ENCODE assay signal across 12 cellular contexts in the genomic region with DNA sequence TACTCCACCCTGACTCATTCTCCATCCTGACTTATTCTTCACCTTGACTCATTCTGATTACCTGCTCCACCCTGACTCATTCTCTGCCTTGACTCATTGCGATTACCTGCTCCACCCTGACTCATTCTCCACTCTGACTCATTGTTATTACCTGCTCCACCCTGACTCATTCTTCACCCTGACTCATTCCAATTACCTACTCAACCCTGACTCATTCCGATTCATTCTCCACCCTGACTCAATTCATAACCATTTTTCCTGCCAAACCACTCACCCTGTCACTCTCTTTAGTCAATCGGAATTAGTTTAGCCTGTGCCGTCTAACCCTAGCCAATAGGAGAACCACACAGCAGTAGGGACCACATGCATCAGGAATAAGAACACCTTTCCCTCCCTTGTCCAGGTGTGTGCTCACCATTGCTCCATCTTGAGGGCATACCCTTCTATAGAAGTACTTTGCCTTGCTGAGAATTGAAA.
A peak's percentile ranks its signal among the peaks of the same experiment; 100 is the strongest.
DNase-seq lines count a peak whose midpoint lies in the region; ATAC-seq, FAIRE-seq and TF ChIP-seq lines count a peak whose summit lies in the region.
"Had no signal": no experiment of that assay in that cellular context is flagged by ENCODE, and none has a peak within 500 bp of the region (broad histone marks: within the 10 kb centered on the region; RNA-seq: fewer than 3 reads in every experiment).

No MANE protein-coding gene starts in this region.

- CTCF ChIA-PET in MCF 10A (lab: Yijun Ruan, JAX) = no interaction called here

- peak; percentile 85 for ATAC-seq in stimulated activated naive CD8-positive, alpha-beta T cell treated with anti-CD3 and anti-CD28 coated beads, Interleukin-15, Interleukin-2, amounts not matched to agents 100 U/mL and 50 U/mL, for 24 hours
- ATAC-seq: Right ventricle myocardium inferior had no signal

- H3K27me3 ChIP-seq in breast epithelium = no peaks in the 10 kb centered on the region
- no peaks in the 10 kb centered on the region for H3K27me3 ChIP-seq in bronchial epithelial cell (ENCODE audit: control insufficient read depth, insufficient read depth, low read length)

- H3K36me3 Mint-ChIP-seq in MCF 10A (ENCODE audit: insufficient read depth, unreplicated experiment) = no peaks in the 10 kb centered on the region
- H3K36me3 Mint-ChIP-seq: memory B cell had no signal

- H3K27me3 Mint-ChIP-seq in MCF 10A (ENCODE audit: insufficient read depth, unreplicated experiment) = no peaks in the 10 kb centered on the region
- H3K27me3 Mint-ChIP-seq: memory B cell had no signal

- TF ChIP-seq CTCF in MCF 10A (IDR thresholded peaks at IDR 0.05; ENCODE audit: unreplicated experiment) (no peak), breast epithelium (IDR thresholded peaks at IDR 0.05) (no peak), bronchial epithelial cell (IDR thresholded peaks at IDR 0.05; ENCODE audit: insufficient read depth, low read length, severe bottlenecking) (no peak), GM10266 (IDR thresholded peaks at IDR 0.05; ENCODE audit: control insufficient read depth, insufficient read depth, low read depth, missing control alignments) (no peak)

- H3K4me1 ChIP-seq in breast epithelium = no peaks in the 10 kb centered on the region

- H3K9me3 ChIP-seq in breast epithelium = no peaks in the 10 kb centered on the region

- peaks cover 7% of the 10 kb centered on the region for H3K4me1 Mint-ChIP-seq in MCF 10A (ENCODE audit: insufficient read depth, unreplicated experiment)
- H3K4me1 Mint-ChIP-seq: memory B cell had no signal

- intact Hi-C loops in MCF 10A (cut with micrococcal nuclease) = no loop called here
- intact Hi-C loops in breast epithelium (cut with DNase I; ENCODE audit: low total_unique reads) = no loop called here

- DNase-seq in MCF 10A (ENCODE audit: unreplicated experiment) (peak; percentile 90), breast epithelium (ENCODE audit: low spot score in 2 of 2) (no peak), LoVo (ENCODE audit: low spot score) (peak; percentile 38), bronchial epithelial cell (ENCODE audit: low read depth) (peak; percentile 19), iPS-NIHi11 (ENCODE audit: low spot score) (no peak), activated gamma-delta T cell (lab: John Stamatoyannopoulos, UW) (no peak), GM10266 (ENCODE audit: extremely low spot score) (no peak)
- DNase-seq in stimulated activated naive CD8-positive, alpha-beta T cell treated with anti-CD3 and anti-CD28 coated beads, Interleukin-15, Interleukin-2, amounts not matched to agents 100 U/mL and 50 U/mL, for 24 hours = peak; percentile 4
- DNase-seq: NCI-H1436 treated with DMSO at 0.1 percent for 48 hours had no signal

- H3K9me3 Mint-ChIP-seq in MCF 10A (ENCODE audit: unreplicated experiment) = peaks cover 20% of the 10 kb centered on the region

- BruUV-seq in MCF 10A (replicated peaks; lab: Mats Ljungman, UMichigan) = no TSS peak

- no peak overlapping the region for H3K4me3 ChIP-seq in breast epithelium
- no peak overlapping the region for H3K4me3 ChIP-seq in bronchial epithelial cell (ENCODE audit: low read depth, low read length)

- H3K27ac Mint-ChIP-seq in MCF 10A (ENCODE audit: low read depth, unreplicated experiment) = no peak overlapping the region
- H3K27ac Mint-ChIP-seq: memory B cell had no signal

- no peaks in the 10 kb centered on the region for H3K36me3 ChIP-seq in breast epithelium
- H3K36me3 ChIP-seq in bronchial epithelial cell (ENCODE audit: control insufficient read depth, insufficient read depth, low read length) = no peaks in the 10 kb centered on the region

- no peak overlapping the region for H3K27ac ChIP-seq in breast epithelium

- TF ChIP-seq POLR2A in breast epithelium (IDR thresholded peaks at IDR 0.05) = no peak

- POLR2A ChIA-PET in MCF 10A (lab: Yijun Ruan, JAX) = no interaction called here

- no peak for FAIRE-seq in bronchial epithelial cell (lab: Jason Lieb, UNC)
- FAIRE-seq: frontal cortex had no signal

- H3K4me3 Mint-ChIP-seq in MCF 10A (ENCODE audit: unreplicated experiment) = no peak overlapping the region
- H3K4me3 Mint-ChIP-seq: memory B cell had no signal

Comparison
In these comparisons a context has a peak if more than half of its experiments do, and no peak if none do; other contexts are left out.
1. DNase-seq: peak in MCF 10A (single experiment), LoVo (single experiment), bronchial epithelial cell (single experiment) and stimulated activated naive CD8-positive, alpha-beta T cell treated with anti-CD3 and anti-CD28 coated beads, Interleukin-15, Interleukin-2, amounts not matched to agents 100 U/mL and 50 U/mL, for 24 hours (single experiment); none in breast epithelium (0 of 2), iPS-NIHi11 (single experiment), activated gamma-delta T cell (single experiment) and GM10266 (single experiment).